In genomic region chr6:89736887-89737286, GRCh38 we compare ENCODE assay signal across 15 cellular contexts.
A peak's percentile ranks its signal among the peaks of the same experiment; 100 is the strongest.
DNase-seq lines count a peak whose midpoint lies in the region; ATAC-seq, FAIRE-seq and TF ChIP-seq lines count a peak whose summit lies in the region.
"Had no signal": no experiment of that assay in that cellular context is flagged by ENCODE, and none has a peak within 500 bp of the region (broad histone marks: within the 10 kb centered on the region; RNA-seq: fewer than 3 reads in every experiment).

No MANE protein-coding gene starts in this region.

- H3K4ac ChIP-seq in mesendoderm (ENCODE audit: low read depth, low read length): no peak overlapping the region

- H3K27ac ChIP-seq in cardiac muscle cell: peak overlapping the region; percentile 29
- no peak overlapping the region for H3K27ac ChIP-seq in heart right ventricle
- H3K27ac ChIP-seq in mesendoderm (ENCODE audit: low read depth, low read length): no peak overlapping the region
- H3K27ac ChIP-seq: HL-60 had no signal

- H4K5ac ChIP-seq in mesendoderm (ENCODE audit: low read length): no peak overlapping the region

- intact Hi-C loops in heart right ventricle (cut with DNase I): no loop called here

- H3K4me2 ChIP-seq in mesendoderm (ENCODE audit: low read length): no peak overlapping the region

- peaks cover 2% of the 10 kb centered on the region for H3K79me1 ChIP-seq in mesendoderm (ENCODE audit: low read length)

- H3K9me3 ChIP-seq in cardiac muscle cell (ENCODE audit: low read depth) (no peaks in the 10 kb centered on the region), heart right ventricle (no peaks in the 10 kb centered on the region)

- H3K56ac ChIP-seq in mesendoderm (ENCODE audit: low read length): no peak overlapping the region

- no peak overlapping the region for H3K18ac ChIP-seq in mesendoderm (ENCODE audit: low read length)

- H3K79me2 ChIP-seq in mesendoderm (ENCODE audit: control insufficient read depth, insufficient read depth, low read length): no peaks in the 10 kb centered on the region

- ATAC-seq in heart right ventricle (no peak), HG03521 (IDR thresholded peaks at IDR 0.05; ENCODE audit: unreplicated experiment) (no peak)

- no peak overlapping the region for H3K9ac ChIP-seq in mesendoderm (ENCODE audit: low read length)

- no peak overlapping the region for H2BK15ac ChIP-seq in mesendoderm (replicated peaks; ENCODE audit: low read depth)

- no peak for DNase-seq in cardiac muscle cell (ENCODE audit: low read depth in 1 of 2, low spot score in 1 of 2)
- DNase-seq in heart right ventricle: no peak
- peak; percentile 31 for DNase-seq in MV-4-11 (lab: John Stamatoyannopoulos, UW)
- no peak for DNase-seq in bronchial epithelial cell (ENCODE audit: low read depth)
- DNase-seq in mesendoderm: no peak
- DNase-seq in NCI-H146 treated with DMSO at 0.1 percent for 48 hours (lab: John Stamatoyannopoulos, UW; ENCODE audit: unreplicated experiment): no peak
- DNase-seq: C1 segment of cervical spinal cord; Calu3; CD4-positive, alpha-beta T cell; DMS 273 treated with DMSO at 0.1 percent for 48 hours; GOT3; H9 had no signal

- no peak overlapping the region for H2AK5ac ChIP-seq in mesendoderm (ENCODE audit: low read length)

- H4K8ac ChIP-seq in mesendoderm (ENCODE audit: low read depth, low read length): no peak overlapping the region

- TF ChIP-seq CTCF in cardiac muscle cell (IDR thresholded peaks at IDR 0.05; ENCODE audit: low read depth, low read length) (no peak), heart right ventricle (IDR thresholded peaks at IDR 0.05) (no peak), bronchial epithelial cell (IDR thresholded peaks at IDR 0.05; ENCODE audit: insufficient read depth, low read length, severe bottlenecking) (no peak)

- no peak overlapping the region for H2BK5ac ChIP-seq in mesendoderm (ENCODE audit: low read length)

- no peak overlapping the region for H3K23ac ChIP-seq in mesendoderm (ENCODE audit: low read length)

- no peaks in the 10 kb centered on the region for H3K27me3 ChIP-seq in cardiac muscle cell
- no peaks in the 10 kb centered on the region for H3K27me3 ChIP-seq in heart right ventricle
- H3K27me3 ChIP-seq in bronchial epithelial cell (ENCODE audit: control insufficient read depth, insufficient read depth, low read length): no peaks in the 10 kb centered on the region
- no peaks in the 10 kb centered on the region for H3K27me3 ChIP-seq in mesendoderm (ENCODE audit: insufficient read depth, low read length, poor library complexity)

- FAIRE-seq in bronchial epithelial cell (lab: Jason Lieb, UNC): peak; percentile 58
- FAIRE-seq: A204.1 had no signal

- H3K4me3 ChIP-seq in cardiac muscle cell: no peak overlapping the region
- H3K4me3 ChIP-seq in heart right ventricle: no peak overlapping the region
- H3K4me3 ChIP-seq in bronchial epithelial cell (ENCODE audit: low read depth, low read length): no peak overlapping the region
- H3K4me3 ChIP-seq in mesendoderm (ENCODE audit: low read length): no peak overlapping the region

- H3K4me1 ChIP-seq in cardiac muscle cell (ENCODE audit: low read depth) (no peaks in the 10 kb centered on the region), heart right ventricle (no peaks in the 10 kb centered on the region), mesendoderm (ENCODE audit: control insufficient read depth, low read depth, low read length) (no peaks in the 10 kb centered on the region)

- H2BK120ac ChIP-seq in mesendoderm (ENCODE audit: low read depth, low read length): no peak overlapping the region

- WGBS in heart right ventricle, 2 donors: 90 to 96% methylated on average over 3 of the region's 3 CpGs
- no CpG with 5 or more reads among the region's 3 CpGs for WGBS in mesendoderm (ENCODE audit: extremely low coverage, insufficient coverage, low lambda C conversion rate)

- H3K36me3 ChIP-seq in cardiac muscle cell: peaks cover 14% of the 10 kb centered on the region
- peaks cover 0 to 95% (median 34%) of the 10 kb centered on the region in 9 donors for H3K36me3 ChIP-seq in heart right ventricle
- peaks cover 8% of the 10 kb centered on the region for H3K36me3 ChIP-seq in bronchial epithelial cell (ENCODE audit: control insufficient read depth, insufficient read depth, low read length)
- H3K36me3 ChIP-seq in mesendoderm (ENCODE audit: control insufficient read depth, insufficient read depth, low read length): peaks cover 7% of the 10 kb centered on the region
